ENCODE assay signal across 21 cellular contexts in the genomic region with DNA sequence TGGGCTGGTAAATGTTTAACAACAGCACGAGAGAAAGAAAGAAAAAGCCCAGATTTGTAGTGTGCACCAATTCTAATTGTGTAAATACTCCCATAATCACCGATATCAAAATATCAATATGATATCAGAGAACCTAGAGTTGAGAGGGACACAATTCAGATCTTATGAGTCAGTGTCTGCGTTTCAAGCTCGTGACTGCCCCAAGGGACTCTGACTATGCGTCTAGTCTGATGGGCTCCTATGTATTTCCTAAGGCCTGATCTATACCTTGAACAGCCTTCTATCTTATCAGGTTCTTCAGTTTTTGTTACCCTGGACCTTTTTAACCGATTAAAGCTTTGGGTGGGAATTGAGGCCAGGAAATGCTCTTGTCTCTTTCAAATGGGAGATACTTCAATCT.
DNase-seq lines count a peak whose midpoint lies in the region; ATAC-seq and TF ChIP-seq lines count a peak whose summit lies in the region.
"Had no signal": no experiment of that assay in that cellular context is flagged by ENCODE, and none has a peak within 500 bp of the region (broad histone marks: within the 10 kb centered on the region; RNA-seq: fewer than 3 reads in every experiment).

No MANE protein-coding gene starts in this region.

- H3K9ac ChIP-seq in mesenchymal stem cell (ENCODE audit: low read length), result no peak overlapping the region
- H3K9ac ChIP-seq: BLaER1 treated with 17β-estradiol and CSF1 and Interleukin-3, amounts not matched to agents 10 nM and 100 nM had no signal

- no peak overlapping the region for H4K91ac ChIP-seq in mesenchymal stem cell (ENCODE audit: low read length)

- H2BK15ac ChIP-seq in mesenchymal stem cell (ENCODE audit: low read depth, poor library complexity, severe bottlenecking), result no peak overlapping the region

- ATAC-seq in Right ventricle myocardium superior (ENCODE audit: poor library complexity), result no peak
- ATAC-seq in GM21825 (IDR thresholded peaks at IDR 0.05; ENCODE audit: unreplicated experiment), result no peak

- no peaks in the 10 kb centered on the region for H3K79me1 ChIP-seq in mesenchymal stem cell (replicated peaks; ENCODE audit: low read length, poor library complexity, severe bottlenecking)

- no peaks in the 10 kb centered on the region for H3K27me3 ChIP-seq in left ventricle myocardium inferior (ENCODE audit: low read depth)
- H3K27me3 ChIP-seq in mesenchymal stem cell (ENCODE audit: control insufficient read depth in 1 of 2, insufficient read depth in 1 of 2, low read length in 2 of 2), result no peaks in the 10 kb centered on the region
- H3K27me3 ChIP-seq: BLaER1 treated with 17β-estradiol and CSF1 and Interleukin-3, amounts not matched to agents 10 nM and 100 nM; SJSA1 had no signal

- H3K4me2 ChIP-seq in mesenchymal stem cell (ENCODE audit: low read length, poor library complexity, severe bottlenecking), result no peak overlapping the region
- H3K4me2 ChIP-seq: A549; BLaER1 treated with 17β-estradiol and CSF1 and Interleukin-3, amounts not matched to agents 10 nM and 100 nM; GM23338 had no signal

- H3K4me1 ChIP-seq in left ventricle myocardium inferior (peaks cover 44% of the 10 kb centered on the region), mesenchymal stem cell (ENCODE audit: control insufficient read depth, insufficient read depth, low read depth, low read length) (no peaks in the 10 kb centered on the region)
- H3K4me1 ChIP-seq: A549, SJSA1 had no signal

- no peak overlapping the region for H2BK12ac ChIP-seq in mesenchymal stem cell (ENCODE audit: low read length in 2 of 2)

- no peak overlapping the region for H2AK5ac ChIP-seq in mesenchymal stem cell (ENCODE audit: low read length, severe bottlenecking)

- H4K8ac ChIP-seq in mesenchymal stem cell (ENCODE audit: low read length), result no peak overlapping the region

- no peak overlapping the region for H3K4ac ChIP-seq in mesenchymal stem cell (ENCODE audit: low read depth in 1 of 2, low read length in 2 of 2)

- in situ Hi-C loops in SK-MEL-5 (cut with HindIII; ENCODE audit: low pct_unique_long_range_greater_than_20kb, low sequenced_read_pairs), result no loop called here

- DNase-seq in left ventricle myocardium inferior, result no peak
- no peak for DNase-seq in Right ventricle myocardium superior
- DNase-seq in SK-MEL-5 (ENCODE audit: low read depth, low spot score), result peak; percentile 30
- peak; percentile 34 for DNase-seq in mesenchymal stem cell
- DNase-seq in middle frontal gyrus (ENCODE audit: extremely low spot score, low spot score), result no peak
- DNase-seq in GM20000 (ENCODE audit: low spot score), result no peak
- DNase-seq: AML-193; CD4-positive, alpha-beta T cell; H9; KBM-7; MV-4-11; NCI-H2029; NCI-H2171; NCI-H226; NCI-H510A; NCI-H774 had no signal

- H3K14ac ChIP-seq in mesenchymal stem cell (ENCODE audit: low read length in 2 of 2), result no peak overlapping the region

- H3K4me3 ChIP-seq in left ventricle myocardium inferior, result no peak overlapping the region
- no peak overlapping the region for H3K4me3 ChIP-seq in mesenchymal stem cell (ENCODE audit: insufficient read depth in 1 of 2, low read depth in 1 of 2, low read length in 2 of 2)
- H3K4me3 ChIP-seq: A549; BLaER1 treated with 17β-estradiol and CSF1 and Interleukin-3, amounts not matched to agents 10 nM and 100 nM; GM23338; SJSA1 had no signal

- 82% methylated on average over 5 of the region's 6 CpGs for WGBS in mesenchymal stem cell

- TF ChIP-seq CTCF in left ventricle myocardium inferior (IDR thresholded peaks at IDR 0.05; ENCODE audit: borderline replicate concordance), result no peak
- no peak for TF ChIP-seq CTCF in GM20000 (IDR thresholded peaks at IDR 0.05; ENCODE audit: extremely low read depth, missing control alignments)

- intact Hi-C loops in left ventricle myocardium inferior (cut with micrococcal nuclease) (no loop called here), Right ventricle myocardium superior (cut with DNase I) (no loop called here)

- no peak overlapping the region for H3K23ac ChIP-seq in mesenchymal stem cell (ENCODE audit: low read length in 2 of 2)

- no peak overlapping the region for H2BK120ac ChIP-seq in mesenchymal stem cell (ENCODE audit: low read depth, low read length)

- H3K9me3 ChIP-seq in left ventricle myocardium inferior (replicated peaks), result no peaks in the 10 kb centered on the region
- no peaks in the 10 kb centered on the region for H3K9me3 ChIP-seq in mesenchymal stem cell (ENCODE audit: control insufficient read depth, low read length)
- H3K9me3 ChIP-seq: A549; BLaER1 treated with 17β-estradiol and CSF1 and Interleukin-3, amounts not matched to agents 10 nM and 100 nM; SJSA1 had no signal

- H2AFZ ChIP-seq in mesenchymal stem cell (ENCODE audit: low read depth, low read length), result no peak overlapping the region

- H2BK5ac ChIP-seq in mesenchymal stem cell (ENCODE audit: low read depth, low read length, poor library complexity, severe bottlenecking), result no peak overlapping the region

- no peaks in the 10 kb centered on the region for H3K36me3 ChIP-seq in left ventricle myocardium inferior
- no peaks in the 10 kb centered on the region for H3K36me3 ChIP-seq in mesenchymal stem cell (ENCODE audit: control insufficient read depth in 1 of 2, insufficient read depth in 2 of 2, low read depth in 1 of 2, low read length in 2 of 2)
- H3K36me3 ChIP-seq: BLaER1 treated with 17β-estradiol and CSF1 and Interleukin-3, amounts not matched to agents 10 nM and 100 nM; SJSA1 had no signal

- peak overlapping the region; percentile 81 for H3K27ac ChIP-seq in left ventricle myocardium inferior (replicated peaks)
- H3K27ac ChIP-seq in mesenchymal stem cell (ENCODE audit: low read length, poor library complexity, severe bottlenecking), result no peak overlapping the region
- H3K27ac ChIP-seq: A549; BLaER1 treated with 17β-estradiol and CSF1 and Interleukin-3, amounts not matched to agents 10 nM and 100 nM; SJSA1 had no signal

- no peak overlapping the region for H3K18ac ChIP-seq in mesenchymal stem cell (ENCODE audit: low read depth in 1 of 2, low read length in 2 of 2)

Comparison
In these comparisons a context has a peak if more than half of its experiments do, and no peak if none do; other contexts are left out.
1. DNase-seq: peak in SK-MEL-5 (single experiment) and mesenchymal stem cell (single experiment); none in left ventricle myocardium inferior (single experiment), Right ventricle myocardium superior (single experiment), middle frontal gyrus (single experiment) and GM20000 (single experiment).